ENCODE assay signal across 21 cellular contexts in genomic region chr9:103399535-103399934, GRCh38.
A peak's percentile ranks its signal among the peaks of the same experiment; 100 is the strongest.
DNase-seq lines count a peak whose midpoint lies in the region; FAIRE-seq and TF ChIP-seq lines count a peak whose summit lies in the region.
"Had no signal": no experiment of that assay in that cellular context is flagged by ENCODE, and none has a peak within 500 bp of the region (broad histone marks: within the 10 kb centered on the region; RNA-seq: fewer than 3 reads in every experiment).

No MANE protein-coding gene starts in this region.

- H3K4me3 ChIP-seq in kidney (ENCODE audit: low read length in 2 of 2), result no peak overlapping the region
- H3K4me3 ChIP-seq: BLaER1, GM12878, GM23248 had no signal

- TF ChIP-seq CTCF in kidney (IDR thresholded peaks at IDR 0.05; ENCODE audit: borderline replicate concordance, extremely low read depth, insufficient read depth), result no peak

- no peak for DNase-seq in RCC 7860 (ENCODE audit: low spot score)
- no peak for DNase-seq in kidney
- DNase-seq in KBM-7, result no peak
- no peak for DNase-seq in retina
- no peak for DNase-seq in activated CD4-positive, alpha-beta T cell treated with anti-CD3 and anti-CD28 coated beads, Interleukin-2, amount 50 U/mL, for 48 hours
- no peak for DNase-seq in mucosa of gallbladder (ENCODE audit: low spot score)
- DNase-seq: Caco-2; CD4-positive, CD25-positive, alpha-beta regulatory T cell; CD8-positive, alpha-beta T cell; DMS153; DND-41; GDM1; GM23248; H7; HCEC 1CT had no signal

- H3K9ac ChIP-seq in kidney (ENCODE audit: low read length in 2 of 2), result no peak overlapping the region
- H3K9ac ChIP-seq: BLaER1, GM23248 had no signal

- in situ Hi-C loops in KBM-7 (cut with MboI; ENCODE audit: low pct_unique_long_range_greater_than_20kb, low sequenced_read_pairs), result no loop called here

- no peaks in the 10 kb centered on the region for H3K36me3 ChIP-seq in kidney (ENCODE audit: control insufficient read depth in 1 of 2, insufficient read depth in 2 of 2, low read length in 2 of 2)
- H3K36me3 ChIP-seq: BLaER1 had no signal

- H3K9me3 ChIP-seq in kidney (ENCODE audit: control insufficient read depth in 1 of 2, low read length in 2 of 2), result no peaks in the 10 kb centered on the region
- H3K9me3 ChIP-seq: BLaER1, Caco-2 had no signal

- FAIRE-seq in RCC 7860 (lab: Jason Lieb, UNC) (peak; percentile 16), colon (lab: Jason Lieb, UNC) (peak; percentile 72), kidney (lab: Jason Lieb, UNC) (peak; percentile 62)
- FAIRE-seq: GM12878, GM19239, H1 had no signal

- H3K4me1 ChIP-seq in kidney (ENCODE audit: control insufficient read depth in 1 of 2, insufficient read depth in 1 of 2, low read depth in 1 of 2, low read length in 2 of 2), result no peaks in the 10 kb centered on the region
- H3K4me1 ChIP-seq: BLaER1, Caco-2 had no signal

- no peak overlapping the region for H3K27ac ChIP-seq in kidney (ENCODE audit: low read depth in 2 of 2, low read length in 2 of 2)
- H3K27ac ChIP-seq: BLaER1, C4-2B, GM23248 had no signal

- intact Hi-C loops in kidney (cut with DNase I), result no loop called here
